ENCODE assay signal across 8 cellular contexts in the genomic region with DNA sequence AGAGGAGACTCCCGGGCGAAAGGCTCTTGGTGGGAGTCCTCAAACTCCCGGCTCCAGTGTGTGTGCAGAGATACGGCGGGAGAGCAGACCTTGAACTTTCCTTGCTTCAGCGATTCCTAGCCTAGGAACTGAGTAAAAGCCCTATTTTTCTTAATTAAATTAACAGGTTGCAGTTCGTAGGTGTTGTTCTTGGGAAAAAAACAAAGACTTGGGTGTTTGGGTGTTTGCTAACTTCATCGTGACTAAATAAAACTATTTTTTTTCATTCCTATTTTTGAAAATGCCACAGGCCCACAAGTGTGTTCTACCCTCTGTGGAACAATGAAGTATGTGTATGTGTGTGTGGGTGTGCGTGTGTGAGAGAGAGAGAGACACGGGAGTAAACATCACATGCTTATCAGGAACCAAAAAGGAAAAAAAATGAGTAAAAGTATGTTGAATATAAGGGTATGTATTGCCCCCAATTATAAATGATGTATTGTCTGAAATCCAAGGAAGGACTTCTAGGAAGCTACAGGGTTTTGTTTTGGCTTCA. TPM values are rescaled to one million over a fixed set of nuclear protein-coding genes. Genes with fewer than 3 reads are reported as not detected.
A peak's percentile ranks its signal among the peaks of the same experiment; 100 is the strongest.
DNase-seq lines count a peak whose midpoint lies in the region; ATAC-seq and TF ChIP-seq lines count a peak whose summit lies in the region.

No MANE protein-coding gene starts in this region.

- H3K36me3 Mint-ChIP-seq in CD4-positive, CD25-positive, alpha-beta regulatory T cell, result no peaks in the 10 kb centered on the region
- H3K36me3 Mint-ChIP-seq in activated T-helper 17 cell treated with anti-CD3 and anti-CD28 coated beads, Interleukin-2, amount 50 U/mL, for 72 hours (ENCODE audit: low read depth), result no peaks in the 10 kb centered on the region

- H3K4me3 ChIP-seq in CD4-positive, CD25-positive, alpha-beta regulatory T cell (ENCODE audit: low read depth, low read length), result peak overlapping the region; percentile 85
- peak overlapping the region; percentile 57 for H3K4me3 ChIP-seq in HL-60 (replicated peaks; ENCODE audit: insufficient read depth, low read length)

- peaks cover 21 to 48% (median 37%) of the 10 kb centered on the region in 4 donors for H3K4me1 Mint-ChIP-seq in CD4-positive, CD25-positive, alpha-beta regulatory T cell
- H3K4me1 Mint-ChIP-seq in activated T-helper 17 cell treated with anti-CD3 and anti-CD28 coated beads, Interleukin-2, amount 50 U/mL, for 72 hours, result peaks cover 35% of the 10 kb centered on the region

- H3K27me3 Mint-ChIP-seq in CD4-positive, CD25-positive, alpha-beta regulatory T cell, result no peaks in the 10 kb centered on the region
- no peaks in the 10 kb centered on the region for H3K27me3 Mint-ChIP-seq in activated T-helper 17 cell treated with anti-CD3 and anti-CD28 coated beads, Interleukin-2, amount 50 U/mL, for 72 hours

- no peaks in the 10 kb centered on the region for H3K9me3 ChIP-seq in CD4-positive, CD25-positive, alpha-beta regulatory T cell (ENCODE audit: control insufficient read depth in 2 of 2, low read length in 2 of 2)

- no peaks in the 10 kb centered on the region for H3K27me3 ChIP-seq in CD4-positive, CD25-positive, alpha-beta regulatory T cell (ENCODE audit: control insufficient read depth, insufficient read depth, low read length)
- no peaks in the 10 kb centered on the region for H3K27me3 ChIP-seq in HL-60 (ENCODE audit: insufficient read depth, poor library complexity, severe bottlenecking)

- no peak for ATAC-seq in CD4-positive, CD25-positive, alpha-beta regulatory T cell (ENCODE audit: low read depth in 2 of 2)
- ATAC-seq in GM19372 (IDR thresholded peaks at IDR 0.05; ENCODE audit: low read depth, unreplicated experiment) (peak; percentile 36), left ventricle myocardium superior (peak; percentile 55)
- peak; percentile 29 for ATAC-seq in activated T-helper 17 cell treated with anti-CD3 and anti-CD28 coated beads, Interleukin-2, amount 50 U/mL, for 72 hours (replicated peaks)

- intact Hi-C loops in left ventricle myocardium superior (cut with micrococcal nuclease), result no loop called here

- no peaks in the 10 kb centered on the region for H3K36me3 ChIP-seq in CD4-positive, CD25-positive, alpha-beta regulatory T cell (ENCODE audit: control insufficient read depth, insufficient read depth, low read length)

- peak overlapping the region; percentile 78 to 92 (median 82) for H3K4me3 Mint-ChIP-seq in CD4-positive, CD25-positive, alpha-beta regulatory T cell
- H3K4me3 Mint-ChIP-seq in activated T-helper 17 cell treated with anti-CD3 and anti-CD28 coated beads, Interleukin-2, amount 50 U/mL, for 72 hours, result peak overlapping the region; percentile 79

- no peak for TF ChIP-seq CTCF in HL-60 (IDR thresholded peaks at IDR 0.05; ENCODE audit: insufficient read depth, low read length)

- peak overlapping the region; percentile 56 for H3K27ac ChIP-seq in CD4-positive, CD25-positive, alpha-beta regulatory T cell (ENCODE audit: insufficient read depth, low read length, poor library complexity, severe bottlenecking)
- H3K27ac ChIP-seq in HL-60 (replicated peaks), result peak overlapping the region; percentile 43

- peak overlapping the region; percentile 64 to 84 (median 80) for H3K27ac Mint-ChIP-seq in CD4-positive, CD25-positive, alpha-beta regulatory T cell
- peak overlapping the region; percentile 78 for H3K27ac Mint-ChIP-seq in activated T-helper 17 cell treated with anti-CD3 and anti-CD28 coated beads, Interleukin-2, amount 50 U/mL, for 72 hours

- DNase-seq in CD4-positive, CD25-positive, alpha-beta regulatory T cell, result peak in 1 of 3 donors; percentile 13
- DNase-seq in HL-60 (ENCODE audit: low read depth in 1 of 2, low spot score in 1 of 2) (no peak), left ventricle myocardium superior (no peak), renal cortical epithelial cell (ENCODE audit: low read depth) (peak; percentile 47), activated gamma-delta T cell treated with Interleukin-2 at 50 U/mL for 16 hours (no peak)
- DNase-seq in activated effector memory CD4-positive, alpha-beta T cell treated with anti-CD3 and anti-CD28 coated beads, Interleukin-2, amount 50 U/mL, for 16 hours, result no peak

- no peaks in the 10 kb centered on the region for H3K9me3 Mint-ChIP-seq in CD4-positive, CD25-positive, alpha-beta regulatory T cell
- H3K9me3 Mint-ChIP-seq in activated T-helper 17 cell treated with anti-CD3 and anti-CD28 coated beads, Interleukin-2, amount 50 U/mL, for 72 hours, result no peaks in the 10 kb centered on the region

- H3K4me1 ChIP-seq in CD4-positive, CD25-positive, alpha-beta regulatory T cell (ENCODE audit: control insufficient read depth, insufficient read depth, low read length, poor library complexity, severe bottlenecking), result peaks cover 27% of the 10 kb centered on the region

RNA-seq across cellular contexts. Expression of gene TMEM117, which starts 0.6 kb away (rescaled TPM):
- 4.7 TPM for total RNA-seq in CD4-positive, CD25-positive, alpha-beta regulatory T cell
- polyA plus RNA-seq in CD4-positive, CD25-positive, alpha-beta regulatory T cell, result 1 to 10 TPM; 2.4 to 4.2 (median 3.1) TPM
- 1 to 10 TPM; 2.8 to 4.2 TPM for total RNA-seq in activated T-helper 17 cell treated with anti-CD3 and anti-CD28 coated beads, Interleukin-2, amount 50 U/mL, for 72 hours
- total RNA-seq in left ventricle myocardium superior (7.1 TPM), renal cortical epithelial cell (8.0 and 20.6 TPM in 2 replicates)

RNA-seq across cellular contexts. Expression of gene TWF1, which starts 30.4 kb away (rescaled TPM):
- total RNA-seq in CD4-positive, CD25-positive, alpha-beta regulatory T cell, result 65.7 TPM
- 10 to 100 TPM; 16.8 to 26.9 (median 19.8) TPM for polyA plus RNA-seq in CD4-positive, CD25-positive, alpha-beta regulatory T cell
- total RNA-seq in activated T-helper 17 cell treated with anti-CD3 and anti-CD28 coated beads, Interleukin-2, amount 50 U/mL, for 72 hours, result 10 to 100 TPM; 12.7 to 30.2 TPM
- total RNA-seq in left ventricle myocardium superior, result 12.4 TPM
- 155 and 335 TPM in 2 replicates for total RNA-seq in renal cortical epithelial cell

Comparison
In these comparisons a context has a peak if more than half of its experiments do, and no peak if none do; other contexts are left out.
1. ATAC-seq: peak in GM19372 (single experiment), activated T-helper 17 cell treated with anti-CD3 and anti-CD28 coated beads, Interleukin-2, amount 50 U/mL, for 72 hours (single experiment) and left ventricle myocardium superior (single experiment); none in CD4-positive, CD25-positive, alpha-beta regulatory T cell (0 of 2).